Comparison of ENCODE assay signal across 20 cellular contexts in the genomic region with DNA sequence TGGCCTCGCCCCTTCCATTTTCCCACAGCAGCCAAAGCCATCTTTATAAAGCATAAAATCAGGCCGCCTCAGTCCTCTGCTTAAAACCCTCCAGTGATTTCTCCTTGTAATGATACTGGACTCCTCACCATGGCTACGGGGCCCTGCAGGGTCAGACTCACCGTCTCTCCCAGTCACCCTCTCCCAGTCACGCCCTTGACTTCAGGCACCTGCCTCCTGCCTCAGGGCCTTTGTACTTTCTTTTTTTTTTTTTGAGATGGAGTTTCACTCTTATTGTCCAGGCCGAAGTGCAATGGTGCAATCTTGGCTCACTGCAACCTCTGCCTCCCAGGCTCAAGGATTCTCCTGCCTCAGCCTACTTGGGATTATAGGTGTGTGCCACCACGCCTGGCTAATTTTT. TPM values are rescaled to one million over a fixed set of nuclear protein-coding genes. Genes with fewer than 3 reads are reported as not detected.
DNase-seq lines count a peak whose midpoint lies in the region; ATAC-seq and TF ChIP-seq lines count a peak whose summit lies in the region.
"Had no signal": no experiment of that assay in that cellular context is flagged by ENCODE, and none has a peak within 500 bp of the region (broad histone marks: within the 10 kb centered on the region; RNA-seq: fewer than 3 reads in every experiment).

No MANE protein-coding gene starts in this region.

- no peaks in the 10 kb centered on the region for H3K27me3 Mint-ChIP-seq in T-helper 2 cell treated with Interferon-gamma antibody and Interleukin-4, amounts not matched to agents 5 μg/mL and 100 μg/mL, for 36 hours (ENCODE audit: low read depth)
- H3K27me3 Mint-ChIP-seq in activated naive CD8-positive, alpha-beta T cell treated with anti-CD3 and anti-CD28 coated beads, Interleukin-2, amount 10 ng/mL, durations not matched to agents 7 days and 5 days, result no peaks in the 10 kb centered on the region
- H3K27me3 Mint-ChIP-seq in naive thymus-derived CD8-positive, alpha-beta T cell, result no peaks in the 10 kb centered on the region
- H3K27me3 Mint-ChIP-seq in endodermal cell (ENCODE audit: insufficient read depth), result peaks cover 1% of the 10 kb centered on the region
- H3K27me3 Mint-ChIP-seq: activated B cell treated with CpG ODN at 0.5 μM for 24 hours had no signal

- no peak overlapping the region for H3K9ac ChIP-seq in endodermal cell (ENCODE audit: extremely low read depth, low read length, poor library complexity, severe bottlenecking)

- no peaks in the 10 kb centered on the region for H3K27me3 ChIP-seq in endodermal cell (ENCODE audit: control insufficient read depth, insufficient read depth, low read length, poor library complexity, severe bottlenecking)
- H3K27me3 ChIP-seq: ascending aorta, left lung had no signal

- H3K4me1 Mint-ChIP-seq in T-helper 2 cell treated with Interferon-gamma antibody and Interleukin-4, amounts not matched to agents 5 μg/mL and 100 μg/mL, for 36 hours (ENCODE audit: low read depth), result peaks cover 40% of the 10 kb centered on the region
- peaks cover 49% of the 10 kb centered on the region for H3K4me1 Mint-ChIP-seq in activated naive CD8-positive, alpha-beta T cell treated with anti-CD3 and anti-CD28 coated beads, Interleukin-2, amount 10 ng/mL, durations not matched to agents 7 days and 5 days
- peaks cover 37 to 81% (median 76%) of the 10 kb centered on the region in 4 donors for H3K4me1 Mint-ChIP-seq in naive thymus-derived CD8-positive, alpha-beta T cell
- peaks cover 5% of the 10 kb centered on the region for H3K4me1 Mint-ChIP-seq in endodermal cell
- H3K4me1 Mint-ChIP-seq: nephron had no signal

- 88 to 94% methylated on average over 4 to 7 of the region's 7 CpGs for WGBS in endodermal cell (ENCODE audit: insufficient coverage in 1 of 2, insufficient read length in 1 of 2), 2 experiments

- DNase-seq in T-helper 2 cell treated with Interferon-gamma antibody and Interleukin-4, amounts not matched to agents 5 μg/mL and 100 μg/mL, for 36 hours (ENCODE audit: low spot score), result no peak
- DNase-seq in T-helper 2 cell (no peak), M059J (ENCODE audit: low read depth) (peak; percentile 62), endodermal cell (no peak)
- DNase-seq in activated naive CD8-positive, alpha-beta T cell treated with anti-CD3 and anti-CD28 coated beads, Interleukin-2, amount 10 ng/mL, durations not matched to agents 7 days and 5 days, result no peak
- DNase-seq in naive thymus-derived CD8-positive, alpha-beta T cell, result no peak
- DNase-seq: activated B cell treated with CpG ODN at 0.5 μM for 24 hours, dermis blood vessel endothelial cell, hippocampal formation, KG1, left lung, NCI-H1436 treated with DMSO at 0.1 percent for 48 hours, NCI-H446 treated with DMSO at 0.1 percent for 48 hours had no signal

- H3K36me3 Mint-ChIP-seq in T-helper 2 cell treated with Interferon-gamma antibody and Interleukin-4, amounts not matched to agents 5 μg/mL and 100 μg/mL, for 36 hours (ENCODE audit: low read depth), result peaks cover 64% of the 10 kb centered on the region
- H3K36me3 Mint-ChIP-seq in activated naive CD8-positive, alpha-beta T cell treated with anti-CD3 and anti-CD28 coated beads, Interleukin-2, amount 10 ng/mL, durations not matched to agents 7 days and 5 days, result peaks cover 50% of the 10 kb centered on the region
- peaks cover 10 to 81% (median 12%) of the 10 kb centered on the region in 3 donors for H3K36me3 Mint-ChIP-seq in naive thymus-derived CD8-positive, alpha-beta T cell
- H3K36me3 Mint-ChIP-seq in endodermal cell (ENCODE audit: low read depth), result peaks cover 7% of the 10 kb centered on the region

- no peaks in the 10 kb centered on the region for H3K36me3 ChIP-seq in endodermal cell (ENCODE audit: control insufficient read depth, insufficient read depth, low read length)
- H3K36me3 ChIP-seq: ascending aorta, prostate gland had no signal

- H3K27ac ChIP-seq in endodermal cell (ENCODE audit: low read depth, low read length), result no peak overlapping the region
- H3K27ac ChIP-seq: ascending aorta, left lung, prostate gland had no signal

- peak overlapping the region; percentile 7 for H3K27ac Mint-ChIP-seq in T-helper 2 cell treated with Interferon-gamma antibody and Interleukin-4, amounts not matched to agents 5 μg/mL and 100 μg/mL, for 36 hours
- H3K27ac Mint-ChIP-seq in activated naive CD8-positive, alpha-beta T cell treated with anti-CD3 and anti-CD28 coated beads, Interleukin-2, amount 10 ng/mL, durations not matched to agents 7 days and 5 days, result peak overlapping the region; percentile 42
- H3K27ac Mint-ChIP-seq in naive thymus-derived CD8-positive, alpha-beta T cell, result peak overlapping the region; percentile 24 to 92 (median 80)
- H3K27ac Mint-ChIP-seq in endodermal cell, result no peak overlapping the region
- H3K27ac Mint-ChIP-seq: nephron had no signal

- no peaks in the 10 kb centered on the region for H3K4me1 ChIP-seq in endodermal cell (ENCODE audit: control insufficient read depth, insufficient read depth, low read length)
- H3K4me1 ChIP-seq: ascending aorta, prostate gland had no signal

- ATAC-seq in activated naive CD8-positive, alpha-beta T cell treated with anti-CD3 and anti-CD28 coated beads, Interleukin-2, amount 10 ng/mL, durations not matched to agents 7 days and 5 days (ENCODE audit: low read depth), result no peak
- no peak for ATAC-seq in naive thymus-derived CD8-positive, alpha-beta T cell
- ATAC-seq in GM21423 (IDR thresholded peaks at IDR 0.05; ENCODE audit: unreplicated experiment), result no peak
- no peak for ATAC-seq in HG03139 (IDR thresholded peaks at IDR 0.05; ENCODE audit: unreplicated experiment)
- ATAC-seq: GM12878, left lung had no signal

- no peak overlapping the region for H3K4me3 ChIP-seq in endodermal cell (ENCODE audit: low read length)
- H3K4me3 ChIP-seq: A549, ascending aorta, GM12878, left lung, prostate gland had no signal

- H3K9me3 Mint-ChIP-seq in T-helper 2 cell treated with Interferon-gamma antibody and Interleukin-4, amounts not matched to agents 5 μg/mL and 100 μg/mL, for 36 hours, result peaks cover 8% of the 10 kb centered on the region
- H3K9me3 Mint-ChIP-seq in activated naive CD8-positive, alpha-beta T cell treated with anti-CD3 and anti-CD28 coated beads, Interleukin-2, amount 10 ng/mL, durations not matched to agents 7 days and 5 days, result peaks cover 3% of the 10 kb centered on the region
- no peaks in the 10 kb centered on the region for H3K9me3 Mint-ChIP-seq in naive thymus-derived CD8-positive, alpha-beta T cell
- H3K9me3 Mint-ChIP-seq in endodermal cell, result peaks cover 7% of the 10 kb centered on the region
- H3K9me3 Mint-ChIP-seq: activated B cell treated with CpG ODN at 0.5 μM for 24 hours had no signal

- TF ChIP-seq CTCF in endodermal cell (conservative IDR thresholded peaks at IDR 0.05), result no peak

- no peak overlapping the region for H3K4me3 Mint-ChIP-seq in T-helper 2 cell treated with Interferon-gamma antibody and Interleukin-4, amounts not matched to agents 5 μg/mL and 100 μg/mL, for 36 hours
- H3K4me3 Mint-ChIP-seq in activated naive CD8-positive, alpha-beta T cell treated with anti-CD3 and anti-CD28 coated beads, Interleukin-2, amount 10 ng/mL, durations not matched to agents 7 days and 5 days, result no peak overlapping the region
- H3K4me3 Mint-ChIP-seq in naive thymus-derived CD8-positive, alpha-beta T cell, result peak overlapping the region in 8 of 10 donors; percentile 14 to 71 (median 41)
- H3K4me3 Mint-ChIP-seq in endodermal cell, result no peak overlapping the region
- H3K4me3 Mint-ChIP-seq: activated B cell treated with CpG ODN at 0.5 μM for 24 hours, nephron had no signal

- H3K9me3 ChIP-seq in endodermal cell (ENCODE audit: control insufficient read depth, low read length), result no peaks in the 10 kb centered on the region
- H3K9me3 ChIP-seq: A549, ascending aorta, left lung, prostate gland had no signal

- POLR2A ChIA-PET in activated naive CD8-positive, alpha-beta T cell treated with anti-CD3 and anti-CD28 coated beads, Interleukin-2, amount 10 ng/mL, durations not matched to agents 7 days and 5 days (lab: Charles Lee), result interaction anchor here (0.6 to 0.9 kb wide), 3 partner anchors 16 to 34 kb away, joined by 4 to 5 read pairs (median 5); no protein-coding TSS in a partner anchor
- POLR2A ChIA-PET in naive thymus-derived CD8-positive, alpha-beta T cell (lab: Charles Lee), result interaction anchor here (1.4 to 46.6 kb wide), 4 partner anchors 9 to 44 kb away, joined by 5 to 1258 read pairs (median 7); no protein-coding TSS in a partner anchor

RNA-seq across cellular contexts. Expression of a gene that starts 47.8 kb away (rescaled TPM):
- total RNA-seq in M059J (2014; rRNA removed; shearing (Covaris generic)), result 5.4 and 8.5 TPM in 2 replicates
- total RNA-seq in activated naive CD8-positive, alpha-beta T cell treated with anti-CD3 and anti-CD28 coated beads, Interleukin-2, amount 10 ng/mL, durations not matched to agents 7 days and 5 days, result 100 to 1,000 TPM; 250 TPM
- 100 to 1,000 TPM; 334 to 343 TPM for total RNA-seq in naive thymus-derived CD8-positive, alpha-beta T cell
- polyA plus RNA-seq in naive thymus-derived CD8-positive, alpha-beta T cell, result 100 to 1,000 TPM in 1 of 3 donors, 10 to 100 TPM in 2; 56.8 to 166 (median 87.4) TPM
- 10 to 100 TPM; 13.9 to 14.2 TPM for total RNA-seq in endodermal cell
- 4.3 TPM for polyA plus RNA-seq in endodermal cell (2013, experiment 1 of 2)
- polyA plus RNA-seq in endodermal cell (2013, experiment 2 of 2), result 3.3 TPM

Comparison
In these comparisons a context has a peak if more than half of its experiments do, and no peak if none do; other contexts are left out.
1. H3K4me3 Mint-ChIP-seq: peak in naive thymus-derived CD8-positive, alpha-beta T cell (8 of 10); none in T-helper 2 cell treated with Interferon-gamma antibody and Interleukin-4, amounts not matched to agents 5 μg/mL and 100 μg/mL, for 36 hours (single experiment), activated naive CD8-positive, alpha-beta T cell treated with anti-CD3 and anti-CD28 coated beads, Interleukin-2, amount 10 ng/mL, durations not matched to agents 7 days and 5 days (single experiment) and endodermal cell (single experiment).
2. RNA of a gene that starts 47.8 kb away (total RNA-seq): 334 to 343 TPM in naive thymus-derived CD8-positive, alpha-beta T cell and 250 TPM in activated naive CD8-positive, alpha-beta T cell treated with anti-CD3 and anti-CD28 coated beads, Interleukin-2, amount 10 ng/mL, durations not matched to agents 7 days and 5 days; 13.9 to 14.2 TPM in endodermal cell and 5.4 to 8.5 TPM in M059J; every median in the first group is over 10 times any median in the second.